In genomic region chr6:398558-399078, GRCh38 we compare ENCODE assay signal across 19 cellular contexts. TPM values are rescaled to one million over a fixed set of nuclear protein-coding genes. Genes with fewer than 3 reads are reported as not detected.
DNase-seq lines count a peak whose midpoint lies in the region; ATAC-seq, FAIRE-seq and TF ChIP-seq lines count a peak whose summit lies in the region.
"Had no signal": no experiment of that assay in that cellular context is flagged by ENCODE, and none has a peak within 500 bp of the region (broad histone marks: within the 10 kb centered on the region; RNA-seq: fewer than 3 reads in every experiment).

No MANE protein-coding gene starts in this region.

- no peaks in the 10 kb centered on the region for H3K9me3 Mint-ChIP-seq in activated T-helper 1 cell treated with anti-CD3 and anti-CD28 coated beads, Interleukin-12 subunit alpha, Interleukin-12 subunit beta, Interleukin-2, Interleukin-4 antibody, amounts not matched to agents 30 ng/mL and 10 ng/mL and 1 ng/mL, durations not matched to agents 14 hours and 24 hours and 36 hours
- peaks cover 0 to 3% of the 10 kb centered on the region in 2 donors for H3K9me3 Mint-ChIP-seq in stimulated activated naive B cell treated with anti-CD40 and anti-IgM and Interleukin-4, amounts not matched to agents 10 μg/mL and 1 μg/mL and 100 μg/mL, for 72 hours
- H3K9me3 Mint-ChIP-seq: brain had no signal

- TF ChIP-seq CTCF in SK-N-SH (IDR thresholded peaks at IDR 0.05) = no peak
- TF ChIP-seq CTCF in GM13977 (IDR thresholded peaks at IDR 0.05; ENCODE audit: extremely low read depth, insufficient read depth, missing control alignments) = no peak

- CTCF ChIA-PET in SK-N-SH (lab: Yijun Ruan, JAX) = interaction anchor here (1.8 kb wide), 1 partner anchor 11 kb away, joined by 8 read pairs; no protein-coding TSS in a partner anchor

- no peaks in the 10 kb centered on the region for H3K27me3 Mint-ChIP-seq in activated T-helper 1 cell treated with anti-CD3 and anti-CD28 coated beads, Interleukin-12 subunit alpha, Interleukin-12 subunit beta, Interleukin-2, Interleukin-4 antibody, amounts not matched to agents 30 ng/mL and 10 ng/mL and 1 ng/mL, durations not matched to agents 14 hours and 24 hours and 36 hours (ENCODE audit: insufficient read depth)
- H3K27me3 Mint-ChIP-seq in stimulated activated naive B cell treated with anti-CD40 and anti-IgM and Interleukin-4, amounts not matched to agents 10 μg/mL and 1 μg/mL and 100 μg/mL, for 72 hours = peaks cover 4% of the 10 kb centered on the region in 2 donors

- intact Hi-C loops in cardiac septum (cut with DNase I) = no loop called here
- intact Hi-C loops in left cardiac atrium (cut with DNase I) = no loop called here
- intact Hi-C loops in activated T-helper 1 cell treated with anti-CD3 and anti-CD28 coated beads, Interleukin-12 subunit alpha, Interleukin-12 subunit beta, Interleukin-2, Interleukin-4 antibody, amounts not matched to agents 30 ng/mL and 10 ng/mL and 1 ng/mL, durations not matched to agents 14 hours and 24 hours and 36 hours (cut with micrococcal nuclease) = loop anchor here (1.0 to 2.0 kb wide), 3 partner anchors 7 to 210 kb away; partner anchors contain the start of gene IRF4

- H3K9me2 ChIP-seq in SK-N-SH = no peaks in the 10 kb centered on the region

- WGBS in SK-N-SH (ENCODE audit: low lambda C conversion rate) = 29% methylated on average over 10 of the region's 13 CpGs

- H3K4me2 ChIP-seq in SK-N-SH = no peak overlapping the region

- in situ Hi-C loops in GM13977 (cut with MboI; ENCODE audit: low pct_unique_long_range_greater_than_20kb, low sequenced_read_pairs, unreplicated experiment) = no loop called here

- FAIRE-seq in GM19239 (lab: Jason Lieb, UNC) = peak; percentile 61
- FAIRE-seq: H54, islet of Langerhans had no signal

- no peak for TF ChIP-seq RAD21 in SK-N-SH (IDR thresholded peaks at IDR 0.05; ENCODE audit: low read length)

- H3K4me3 Mint-ChIP-seq in activated T-helper 1 cell treated with anti-CD3 and anti-CD28 coated beads, Interleukin-12 subunit alpha, Interleukin-12 subunit beta, Interleukin-2, Interleukin-4 antibody, amounts not matched to agents 30 ng/mL and 10 ng/mL and 1 ng/mL, durations not matched to agents 14 hours and 24 hours and 36 hours = peak overlapping the region; percentile 79
- peak overlapping the region; percentile 61 to 69 for H3K4me3 Mint-ChIP-seq in stimulated activated naive B cell treated with anti-CD40 and anti-IgM and Interleukin-4, amounts not matched to agents 10 μg/mL and 1 μg/mL and 100 μg/mL, for 72 hours
- H3K4me3 Mint-ChIP-seq: brain had no signal

- no peaks in the 10 kb centered on the region for H3K36me3 ChIP-seq in SK-N-SH (replicated peaks in 1 of 2; ENCODE audit: control insufficient read depth in 1 of 2, insufficient read depth in 2 of 2, low read length in 1 of 2)
- H3K36me3 ChIP-seq in effector memory CD4-positive, alpha-beta T cell (ENCODE audit: control insufficient read depth, insufficient read depth, low read length) = no peaks in the 10 kb centered on the region
- H3K36me3 ChIP-seq: heart left ventricle had no signal

- peaks cover 82% of the 10 kb centered on the region for H3K4me1 Mint-ChIP-seq in activated T-helper 1 cell treated with anti-CD3 and anti-CD28 coated beads, Interleukin-12 subunit alpha, Interleukin-12 subunit beta, Interleukin-2, Interleukin-4 antibody, amounts not matched to agents 30 ng/mL and 10 ng/mL and 1 ng/mL, durations not matched to agents 14 hours and 24 hours and 36 hours (ENCODE audit: low read depth)
- H3K4me1 Mint-ChIP-seq in stimulated activated naive B cell treated with anti-CD40 and anti-IgM and Interleukin-4, amounts not matched to agents 10 μg/mL and 1 μg/mL and 100 μg/mL, for 72 hours = peaks cover 70 to 89% of the 10 kb centered on the region in 2 donors

- no peaks in the 10 kb centered on the region for H4K20me1 ChIP-seq in SK-N-SH (ENCODE audit: insufficient read depth)

- H3K27me3 ChIP-seq in SK-N-SH (ENCODE audit: insufficient read depth) = peaks cover 87% of the 10 kb centered on the region
- H3K27me3 ChIP-seq in effector memory CD4-positive, alpha-beta T cell (replicated peaks; ENCODE audit: control insufficient read depth, insufficient read depth, low read length, poor library complexity, severe bottlenecking) = no peaks in the 10 kb centered on the region

- peak; percentile 68 for DNase-seq in cardiac septum (ENCODE audit: low spot score)
- DNase-seq in left cardiac atrium = no peak
- no peak for DNase-seq in GM19239 (ENCODE audit: insufficient read length, low spot score)
- no peak for DNase-seq in activated T-helper 1 cell treated with anti-CD3 and anti-CD28 coated beads, Interleukin-12 subunit alpha, Interleukin-12 subunit beta, Interleukin-2, Interleukin-4 antibody, amounts not matched to agents 30 ng/mL and 10 ng/mL and 1 ng/mL, durations not matched to agents 14 hours and 24 hours and 36 hours (ENCODE audit: low spot score)
- DNase-seq in stimulated activated naive B cell treated with anti-CD40 and anti-IgM and Interleukin-4, amounts not matched to agents 10 μg/mL and 1 μg/mL and 100 μg/mL, for 72 hours = no peak
- no peak for DNase-seq in SK-N-SH
- no peak for DNase-seq in GM13977 (ENCODE audit: low spot score)
- no peak for DNase-seq in effector memory CD4-positive, alpha-beta T cell
- DNase-seq: DMS 273 treated with DMSO at 0.1 percent for 48 hours, dorsolateral prefrontal cortex, heart left ventricle, NCI-H1694 treated with DMSO at 0.1 percent for 48 hours, NCI-H510A, substantia nigra had no signal

- peaks cover 92% of the 10 kb centered on the region for H3K36me3 Mint-ChIP-seq in activated T-helper 1 cell treated with anti-CD3 and anti-CD28 coated beads, Interleukin-12 subunit alpha, Interleukin-12 subunit beta, Interleukin-2, Interleukin-4 antibody, amounts not matched to agents 30 ng/mL and 10 ng/mL and 1 ng/mL, durations not matched to agents 14 hours and 24 hours and 36 hours (ENCODE audit: low read depth)
- H3K36me3 Mint-ChIP-seq in stimulated activated naive B cell treated with anti-CD40 and anti-IgM and Interleukin-4, amounts not matched to agents 10 μg/mL and 1 μg/mL and 100 μg/mL, for 72 hours = peaks cover 78 to 86% of the 10 kb centered on the region in 2 donors
- H3K36me3 Mint-ChIP-seq: brain had no signal

- no peak overlapping the region for H3K4me3 ChIP-seq in SK-N-SH (ENCODE audit: low read depth in 2 of 2, low read length in 1 of 2)
- H3K4me3 ChIP-seq in effector memory CD4-positive, alpha-beta T cell (ENCODE audit: insufficient read depth, low read depth, low read length, poor library complexity, severe bottlenecking) = no peak overlapping the region
- H3K4me3 ChIP-seq: dorsolateral prefrontal cortex, heart left ventricle had no signal

- no peak overlapping the region for H3K9ac ChIP-seq in SK-N-SH

- no peak for TF ChIP-seq EP300 in SK-N-SH (IDR thresholded peaks at IDR 0.05; ENCODE audit: borderline replicate concordance in 1 of 2, low read depth in 1 of 2, low read length in 1 of 2)

- no peak overlapping the region for H2AFZ ChIP-seq in SK-N-SH (ENCODE audit: low read depth)

- no peak overlapping the region for H3K27ac ChIP-seq in SK-N-SH (ENCODE audit: low read depth in 2 of 2, low read length in 1 of 2)
- no peak overlapping the region for H3K27ac ChIP-seq in effector memory CD4-positive, alpha-beta T cell (ENCODE audit: insufficient read depth, low read length, poor library complexity, severe bottlenecking)
- H3K27ac ChIP-seq: dorsolateral prefrontal cortex, heart left ventricle had no signal

- POLR2A ChIA-PET in SK-N-SH (lab: Yijun Ruan, JAX) = no interaction called here

- H3F3A ChIP-seq in SK-N-SH (replicated peaks; ENCODE audit: insufficient read depth) = no peaks in the 10 kb centered on the region

- H3K79me2 ChIP-seq in SK-N-SH (ENCODE audit: insufficient read depth) = no peaks in the 10 kb centered on the region

- H3K9me3 ChIP-seq in SK-N-SH = no peaks in the 10 kb centered on the region
- H3K9me3 ChIP-seq in effector memory CD4-positive, alpha-beta T cell (ENCODE audit: control insufficient read depth, low read length) = no peaks in the 10 kb centered on the region
- H3K9me3 ChIP-seq: heart left ventricle had no signal

- peak overlapping the region; percentile 75 for H3K27ac Mint-ChIP-seq in activated T-helper 1 cell treated with anti-CD3 and anti-CD28 coated beads, Interleukin-12 subunit alpha, Interleukin-12 subunit beta, Interleukin-2, Interleukin-4 antibody, amounts not matched to agents 30 ng/mL and 10 ng/mL and 1 ng/mL, durations not matched to agents 14 hours and 24 hours and 36 hours
- H3K27ac Mint-ChIP-seq in stimulated activated naive B cell treated with anti-CD40 and anti-IgM and Interleukin-4, amounts not matched to agents 10 μg/mL and 1 μg/mL and 100 μg/mL, for 72 hours = peak overlapping the region; percentile 82
- H3K27ac Mint-ChIP-seq: brain had no signal

- H3K4me1 ChIP-seq in SK-N-SH (ENCODE audit: control insufficient read depth in 1 of 2, insufficient read depth in 2 of 2, low read depth in 1 of 2, low read length in 1 of 2) = no peaks in the 10 kb centered on the region
- H3K4me1 ChIP-seq in effector memory CD4-positive, alpha-beta T cell (ENCODE audit: control insufficient read depth, insufficient read depth, low read length, poor library complexity, severe bottlenecking) = peaks cover 8% of the 10 kb centered on the region

- ATAC-seq in left cardiac atrium = no peak
- ATAC-seq in stimulated activated naive B cell treated with anti-CD40 and anti-IgM and Interleukin-4, amounts not matched to agents 10 μg/mL and 1 μg/mL and 100 μg/mL, for 72 hours (replicated peaks) = no peak
- ATAC-seq: heart left ventricle had no signal

TF ChIP-seq in SK-N-SH, 30 proteins besides CTCF, POLR2A, EP300 and RAD21 (continues in another document):
- no peak for TF ChIP-seq NFIC (IDR thresholded peaks at IDR 0.05; ENCODE audit: borderline replicate concordance)
- no peak for TF ChIP-seq FOXJ3 (CRISPR knock-in tag; IDR thresholded peaks at IDR 0.05)

RNA-seq across cellular contexts. Expression of gene IRF4, which starts 7.1 kb away (rescaled TPM):
- total RNA-seq in cardiac septum (0.89 TPM), left cardiac atrium (1 to 10 TPM in 1 of 2 donors, under 1 TPM in 1; 0.65 to 1.6 TPM)
- total RNA-seq in activated T-helper 1 cell treated with anti-CD3 and anti-CD28 coated beads, Interleukin-12 subunit alpha, Interleukin-12 subunit beta, Interleukin-2, Interleukin-4 antibody, amounts not matched to agents 30 ng/mL and 10 ng/mL and 1 ng/mL, durations not matched to agents 14 hours and 24 hours and 36 hours = 911 and 929 TPM in 2 replicates
- polyA plus RNA-seq in SK-N-SH (2012; rRNA removed) = not detected in 2 replicates
- polyA plus RNA-seq in SK-N-SH (2012; cell fraction: cytosol; rRNA removed) = under 0.01 TPM in 1 of 2 replicates, not detected in the other
- 0.01 TPM in 1 of 2 replicates, not detected in the other for polyA plus RNA-seq in SK-N-SH (2012; cell fraction: nucleus; rRNA removed)
- total RNA-seq: HT-29, renal cortical epithelial cell had no signal

Comparison
In these comparisons a context has a peak if more than half of its experiments do, and no peak if none do; other contexts are left out.
1. RNA of gene IRF4, which starts 7.1 kb away (total RNA-seq): 911 to 929 TPM in activated T-helper 1 cell treated with anti-CD3 and anti-CD28 coated beads, Interleukin-12 subunit alpha, Interleukin-12 subunit beta, Interleukin-2, Interleukin-4 antibody, amounts not matched to agents 30 ng/mL and 10 ng/mL and 1 ng/mL, durations not matched to agents 14 hours and 24 hours and 36 hours; 0.65 to 1.6 TPM in left cardiac atrium and 0.89 TPM in cardiac septum (single experiment); every median in the first group is over 100 times any median in the second.